Comparison of ENCODE assay signal across 14 cellular contexts in genomic region chr1:83545450-83545849, GRCh38.
A peak's percentile ranks its signal among the peaks of the same experiment; 100 is the strongest.
DNase-seq lines count a peak whose midpoint lies in the region; ATAC-seq and TF ChIP-seq lines count a peak whose summit lies in the region.
"Had no signal": no experiment of that assay in that cellular context is flagged by ENCODE, and none has a peak within 500 bp of the region (broad histone marks: within the 10 kb centered on the region; RNA-seq: fewer than 3 reads in every experiment).

No MANE protein-coding gene starts in this region.

- no peaks in the 10 kb centered on the region for H4K20me1 ChIP-seq in HCT116 (ENCODE audit: insufficient read depth)

- POLR2A ChIA-PET in HCT116 (lab: Charles Lee) = no interaction called here

- H3K27me3 Mint-ChIP-seq in chondrocyte (ENCODE audit: low read depth) (no peaks in the 10 kb centered on the region), progenitor cell of endocrine pancreas (no peaks in the 10 kb centered on the region)
- H3K27me3 Mint-ChIP-seq: activated CD8-positive, alpha-beta memory T cell treated with anti-CD3 and anti-CD28 coated beads, Interleukin-2, amount 10 ng/mL, durations not matched to agents 7 days and 5 days; activated naive CD8-positive, alpha-beta T cell treated with anti-CD3 and anti-CD28 coated beads, Interleukin-2, amount 10 ng/mL, durations not matched to agents 7 days and 5 days; naive B cell had no signal

- H3K27me3 ChIP-seq in HCT116 (ENCODE audit: insufficient read depth, low read length) (no peaks in the 10 kb centered on the region), thyroid gland (no peaks in the 10 kb centered on the region), spleen (replicated peaks in 1 of 7) (no peaks in the 10 kb centered on the region), left ventricle myocardium inferior (ENCODE audit: low read depth) (no peaks in the 10 kb centered on the region)

- H3K9ac ChIP-seq in HCT116 (ENCODE audit: low read length) = no peak overlapping the region

- intact Hi-C loops in HCT116 (cut with micrococcal nuclease) = no loop called here
- intact Hi-C loops in thyroid gland (cut with DNase I) = no loop called here
- intact Hi-C loops in spleen (cut with DNase I; ENCODE audit: low total_unique reads) = no loop called here
- intact Hi-C loops in left ventricle myocardium inferior (cut with micrococcal nuclease) = no loop called here

- TF ChIP-seq CTCF in HCT116 (IDR thresholded peaks at IDR 0.05 in 2 of 3, conservative IDR thresholded peaks at IDR 0.05 in 1 of 3; ENCODE audit: borderline replicate concordance in 1 of 3, insufficient read depth in 1 of 3, low read depth in 2 of 3, low read length in 2 of 3) (peak in 2 of 3 experiments; percentile 41 to 42; a peak in 3 of 6 replicates), chondrocyte (IDR thresholded peaks at IDR 0.05) (peak; percentile 42), progenitor cell of endocrine pancreas (IDR thresholded peaks at IDR 0.05; ENCODE audit: unreplicated experiment) (peak; percentile 41), thyroid gland (IDR thresholded peaks at IDR 0.05) (peak in 1 of 6 experiments; percentile 20), spleen (IDR thresholded peaks at IDR 0.05 in 8 of 11, conservative IDR thresholded peaks at IDR 0.05 in 3 of 11) (no peak), left ventricle myocardium inferior (IDR thresholded peaks at IDR 0.05; ENCODE audit: borderline replicate concordance) (no peak)

- H3K36me3 ChIP-seq in HCT116 (ENCODE audit: control insufficient read depth in 1 of 2, insufficient read depth in 2 of 2, low read length in 2 of 2) (no peaks in the 10 kb centered on the region), thyroid gland (no peaks in the 10 kb centered on the region), spleen (no peaks in the 10 kb centered on the region), left ventricle myocardium inferior (no peaks in the 10 kb centered on the region)

- no peak overlapping the region for H3K4me2 ChIP-seq in HCT116 (ENCODE audit: low read length)

- peak; percentile 57; the same call in 1 of the 2 replicates for ATAC-seq in HCT116
- ATAC-seq: activated CD8-positive, alpha-beta memory T cell treated with anti-CD3 and anti-CD28 coated beads, Interleukin-2, amount 10 ng/mL, durations not matched to agents 7 days and 5 days had no signal

- H3K79me2 ChIP-seq in HCT116 (ENCODE audit: insufficient read depth, low read length) = no peaks in the 10 kb centered on the region

- H3K27ac ChIP-seq in HCT116 (ENCODE audit: low read depth, low read length) = no peak overlapping the region
- H3K27ac ChIP-seq in thyroid gland = peak overlapping the region in 1 of 3 donors; percentile 3
- no peak overlapping the region for H3K27ac ChIP-seq in spleen
- no peak overlapping the region for H3K27ac ChIP-seq in left ventricle myocardium inferior (replicated peaks)
- H3K27ac ChIP-seq: skin epidermis had no signal

- no peak overlapping the region for H3K4me3 ChIP-seq in HCT116 (replicated peaks in 1 of 2; ENCODE audit: low read depth in 1 of 2, low read length in 2 of 2)
- no peak overlapping the region for H3K4me3 ChIP-seq in thyroid gland (replicated peaks in 1 of 3)
- no peak overlapping the region for H3K4me3 ChIP-seq in spleen
- no peak overlapping the region for H3K4me3 ChIP-seq in left ventricle myocardium inferior
- H3K4me3 ChIP-seq: skin epidermis had no signal

- H3K36me3 Mint-ChIP-seq in chondrocyte (ENCODE audit: low read depth) (no peaks in the 10 kb centered on the region), progenitor cell of endocrine pancreas (ENCODE audit: insufficient read depth) (no peaks in the 10 kb centered on the region)
- H3K36me3 Mint-ChIP-seq: activated CD8-positive, alpha-beta memory T cell treated with anti-CD3 and anti-CD28 coated beads, Interleukin-2, amount 10 ng/mL, durations not matched to agents 7 days and 5 days; activated naive CD8-positive, alpha-beta T cell treated with anti-CD3 and anti-CD28 coated beads, Interleukin-2, amount 10 ng/mL, durations not matched to agents 7 days and 5 days; IgD-negative memory B cell; naive B cell had no signal

- H3K4me1 ChIP-seq in HCT116 (ENCODE audit: control insufficient read depth in 1 of 2, insufficient read depth in 2 of 2, low read length in 2 of 2) (no peaks in the 10 kb centered on the region), thyroid gland (peaks cover 12 to 15% of the 10 kb centered on the region in 2 donors), spleen (peaks cover 0 to 4% (median 0%) of the 10 kb centered on the region in 6 donors), left ventricle myocardium inferior (peaks cover 8% of the 10 kb centered on the region)

- no peak for DNase-seq in HCT116 (ENCODE audit: low read depth, low spot score)
- peak; percentile 87 to 89 for DNase-seq in NCI-H446 (lab: John Stamatoyannopoulos, UW)
- no peak for DNase-seq in chondrocyte (ENCODE audit: low spot score)
- DNase-seq in progenitor cell of endocrine pancreas (ENCODE audit: low spot score, unreplicated experiment) = no peak
- no peak for DNase-seq in thyroid gland
- no peak for DNase-seq in spleen
- DNase-seq in left ventricle myocardium inferior = no peak
- DNase-seq: activated CD8-positive, alpha-beta memory T cell treated with anti-CD3 and anti-CD28 coated beads, Interleukin-2, amount 10 ng/mL, durations not matched to agents 7 days and 5 days; activated naive CD8-positive, alpha-beta T cell treated with anti-CD3 and anti-CD28 coated beads, Interleukin-2, amount 10 ng/mL, durations not matched to agents 7 days and 5 days; cortex of kidney; naive B cell; NCI-H2081 treated with DMSO at 0.1 percent for 48 hours had no signal

- no TSS peak for BruUV-seq in HCT116 (replicated peaks; lab: Mats Ljungman, UMichigan)

- no peak overlapping the region for H2AFZ ChIP-seq in HCT116 (ENCODE audit: low read depth, low read length, poor library complexity, severe bottlenecking)

- peaks cover 3% of the 10 kb centered on the region for H3K9me3 Mint-ChIP-seq in chondrocyte (ENCODE audit: low read depth)
- H3K9me3 Mint-ChIP-seq in progenitor cell of endocrine pancreas (ENCODE audit: low read depth) = no peaks in the 10 kb centered on the region
- H3K9me3 Mint-ChIP-seq: IgD-negative memory B cell had no signal

- RAD21 ChIA-PET in HCT116 (lab: Charles Lee; ENCODE audit: low non-redundant PET in 1 of 2, low total read pairs in 2 of 2, uncharacterized antibody in 2 of 2, unreplicated experiment in 2 of 2) = no interaction called here

- 89 to 93% methylated on average over 3 of the region's 3 CpGs for WGBS in thyroid gland, 2 donors
- WGBS in spleen, 5 donors = 76 to 96% (median 88%) methylated on average over 3 of the region's 3 CpGs

- CTCF ChIA-PET in HCT116 (lab: Charles Lee) = no interaction called here

- H3K4me3 Mint-ChIP-seq in chondrocyte (ENCODE audit: unreplicated experiment) = no peak overlapping the region
- H3K4me3 Mint-ChIP-seq in progenitor cell of endocrine pancreas (ENCODE audit: low read depth) = no peak overlapping the region
- H3K4me3 Mint-ChIP-seq: activated CD8-positive, alpha-beta memory T cell treated with anti-CD3 and anti-CD28 coated beads, Interleukin-2, amount 10 ng/mL, durations not matched to agents 7 days and 5 days; activated naive CD8-positive, alpha-beta T cell treated with anti-CD3 and anti-CD28 coated beads, Interleukin-2, amount 10 ng/mL, durations not matched to agents 7 days and 5 days; IgD-negative memory B cell; naive B cell had no signal

- no peaks in the 10 kb centered on the region for H3K9me2 ChIP-seq in HCT116 (ENCODE audit: insufficient read depth)

- peak; percentile 31; the same call in 1 of the 2 replicates for TF ChIP-seq RAD21 in HCT116 (IDR thresholded peaks at IDR 0.05; ENCODE audit: low read depth)

- H3K9me3 ChIP-seq in HCT116 (ENCODE audit: control insufficient read depth in 1 of 2, insufficient read depth in 1 of 2, low read depth in 1 of 2, low read length in 2 of 2) = no peaks in the 10 kb centered on the region
- H3K9me3 ChIP-seq in thyroid gland = no peaks in the 10 kb centered on the region
- no peaks in the 10 kb centered on the region for H3K9me3 ChIP-seq in spleen
- no peaks in the 10 kb centered on the region for H3K9me3 ChIP-seq in left ventricle myocardium inferior (replicated peaks)

- peaks cover 9% of the 10 kb centered on the region for H3K4me1 Mint-ChIP-seq in chondrocyte (ENCODE audit: low read depth)
- H3K4me1 Mint-ChIP-seq in progenitor cell of endocrine pancreas (ENCODE audit: low read depth) = no peaks in the 10 kb centered on the region
- H3K4me1 Mint-ChIP-seq: activated CD8-positive, alpha-beta memory T cell treated with anti-CD3 and anti-CD28 coated beads, Interleukin-2, amount 10 ng/mL, durations not matched to agents 7 days and 5 days; activated naive CD8-positive, alpha-beta T cell treated with anti-CD3 and anti-CD28 coated beads, Interleukin-2, amount 10 ng/mL, durations not matched to agents 7 days and 5 days; IgD-negative memory B cell; naive B cell had no signal

- TF ChIP-seq POLR2A in HCT116 (IDR thresholded peaks at IDR 0.05; ENCODE audit: borderline replicate concordance, extremely low read depth, insufficient read depth, insufficient read length) = no peak
- TF ChIP-seq POLR2A in thyroid gland (IDR thresholded peaks at IDR 0.05) = no peak
- TF ChIP-seq POLR2A in spleen (IDR thresholded peaks at IDR 0.05) = no peak

- H3K27ac Mint-ChIP-seq in chondrocyte (ENCODE audit: unreplicated experiment) (no peak overlapping the region), progenitor cell of endocrine pancreas (no peak overlapping the region)
- H3K27ac Mint-ChIP-seq: activated CD8-positive, alpha-beta memory T cell treated with anti-CD3 and anti-CD28 coated beads, Interleukin-2, amount 10 ng/mL, durations not matched to agents 7 days and 5 days; activated naive CD8-positive, alpha-beta T cell treated with anti-CD3 and anti-CD28 coated beads, Interleukin-2, amount 10 ng/mL, durations not matched to agents 7 days and 5 days; IgD-negative memory B cell; naive B cell had no signal

TF ChIP-seq in HCT116, 20 proteins besides CTCF, POLR2A, EP300 and RAD21:
- TF ChIP-seq SP1 (IDR thresholded peaks at IDR 0.05; ENCODE audit: low read depth) = no peak
- no peak for TF ChIP-seq CBX3 (IDR thresholded peaks at IDR 0.05; ENCODE audit: low read depth)
- TF ChIP-seq EZH2phosphoT487 (IDR thresholded peaks at IDR 0.05; ENCODE audit: borderline replicate concordance) = no peak
- no peak for TF ChIP-seq CEBPB (IDR thresholded peaks at IDR 0.05; ENCODE audit: low read depth)
- no peak for TF ChIP-seq FOSL1 (IDR thresholded peaks at IDR 0.05; ENCODE audit: low read depth)
- TF ChIP-seq TCF7L2 (IDR thresholded peaks at IDR 0.05; ENCODE audit: borderline replicate concordance, extremely low read depth, insufficient read depth, insufficient read length) = no peak
- TF ChIP-seq SIN3A (IDR thresholded peaks at IDR 0.05; ENCODE audit: low read depth) = no peak

Comparison
In these comparisons a context has a peak if more than half of its experiments do, and no peak if none do; other contexts are left out.
1. DNase-seq: peak in NCI-H446 (2 of 2); none in HCT116 (single experiment), chondrocyte (single experiment), progenitor cell of endocrine pancreas (single experiment), thyroid gland (0 of 2), spleen (single experiment) and left ventricle myocardium inferior (single experiment).
2. CTCF ChIP-seq: peak in HCT116 (2 of 3), chondrocyte (single experiment) and progenitor cell of endocrine pancreas (single experiment); none in spleen (0 of 11) and left ventricle myocardium inferior (single experiment).